ENCODE assay signal across 8 cellular contexts in genomic region chr3:45387636-45388348, GRCh38. TPM values are rescaled to one million over a fixed set of nuclear protein-coding genes. Genes with fewer than 3 reads are reported as not detected.
DNase-seq lines count a peak whose midpoint lies in the region; ATAC-seq, FAIRE-seq and TF ChIP-seq lines count a peak whose summit lies in the region.

No MANE protein-coding gene starts in this region.

- no peaks in the 10 kb centered on the region for H3K27me3 ChIP-seq in WERI-Rb-1 (ENCODE audit: insufficient read depth, low read depth, severe bottlenecking)
- no peaks in the 10 kb centered on the region for H3K27me3 ChIP-seq in stomach

- no peaks in the 10 kb centered on the region for H3K9me3 ChIP-seq in WERI-Rb-1 (ENCODE audit: severe bottlenecking)
- no peaks in the 10 kb centered on the region for H3K9me3 ChIP-seq in stomach
- no peaks in the 10 kb centered on the region for H3K9me3 ChIP-seq in mucosa of descending colon

- H3K4me3 ChIP-seq in AG04449 (ENCODE audit: low read depth, low read length) (peak overlapping the region; percentile 43), WERI-Rb-1 (ENCODE audit: low read depth, low read length) (peak overlapping the region; percentile 99), iPS-11a (ENCODE audit: low read depth, low read length) (peak overlapping the region; percentile 96), stomach (peak overlapping the region; percentile 85 to 95 (median 88)), mucosa of descending colon (no peak overlapping the region)

- POLR2A ChIA-PET in AG04449 (lab: Yijun Ruan, JAX): interaction anchor here (1.0 kb wide), 1 partner anchor 162 kb away, joined by 3 read pairs; no protein-coding TSS in a partner anchor

- no peak for TF ChIP-seq EP300 in stomach (IDR thresholded peaks at IDR 0.05)

- no peak for DNase-seq in AG04449 (ENCODE audit: low read depth, low spot score)
- DNase-seq in WERI-Rb-1: peak; percentile 20
- no peak for DNase-seq in stomach
- no peak for DNase-seq in mucosa of descending colon
- DNase-seq in NCI-H2107 (lab: John Stamatoyannopoulos, UW): no peak
- no peak for DNase-seq in urothelium cell line (ENCODE audit: low spot score)

- intact Hi-C loops in stomach (cut with DNase I; ENCODE audit: low total_unique reads) (no loop called here), mucosa of descending colon (cut with DNase I, micrococcal nuclease) (no loop called here)

- TF ChIP-seq CTCF in AG04449 (IDR thresholded peaks at IDR 0.05; ENCODE audit: insufficient read depth, low read length, missing control alignments) (no peak), WERI-Rb-1 (IDR thresholded peaks at IDR 0.05; ENCODE audit: low read depth, low read length) (no peak), stomach (IDR thresholded peaks at IDR 0.05) (no peak), mucosa of descending colon (IDR thresholded peaks at IDR 0.05) (no peak)

- peaks cover 7% of the 10 kb centered on the region for H3K36me3 ChIP-seq in WERI-Rb-1
- H3K36me3 ChIP-seq in stomach: peaks cover 0 to 14% (median 6%) of the 10 kb centered on the region in 4 donors
- H3K36me3 ChIP-seq in mucosa of descending colon (ENCODE audit: low read depth): no peaks in the 10 kb centered on the region

- CTCF ChIA-PET in AG04449 (lab: Yijun Ruan, JAX): no interaction called here

- ATAC-seq in GM21526 (IDR thresholded peaks at IDR 0.05; ENCODE audit: low FRiP score, unreplicated experiment) (peak; percentile 34), mucosa of descending colon (no peak)

- TF ChIP-seq POLR2A in stomach (IDR thresholded peaks at IDR 0.05): no peak

- FAIRE-seq in urothelium cell line (lab: Jason Lieb, UNC): no peak

- H3K4me1 ChIP-seq in stomach: peaks cover 6 to 23% (median 18%) of the 10 kb centered on the region in 4 donors
- peaks cover 6% of the 10 kb centered on the region for H3K4me1 ChIP-seq in mucosa of descending colon (ENCODE audit: low read depth)

- peak overlapping the region; percentile 46 for H3K27ac ChIP-seq in WERI-Rb-1
- peak overlapping the region in 4 of 5 donors; percentile 35 to 81 (median 74) for H3K27ac ChIP-seq in stomach

- 52 to 57% (median 52%) methylated on average over 12 to 15 of the region's 15 CpGs for WGBS in stomach, 5 donors

RNA-seq across cellular contexts. Expression of gene LARS2, which starts 0.6 kb away (rescaled TPM):
- total RNA-seq in stomach: 10 to 100 TPM in 3 of 5 donors, 1 to 10 TPM in 2; 4.3 to 24.8 (median 15.8) TPM
- polyA plus RNA-seq in stomach: 1 to 10 TPM; 3.1 to 4.6 (median 3.1) TPM
- total RNA-seq in mucosa of descending colon: 10 to 100 TPM; 22.2 to 32.3 (median 23.8) TPM
